Comparison of ENCODE assay signal across 8 cellular contexts in the genomic region with DNA sequence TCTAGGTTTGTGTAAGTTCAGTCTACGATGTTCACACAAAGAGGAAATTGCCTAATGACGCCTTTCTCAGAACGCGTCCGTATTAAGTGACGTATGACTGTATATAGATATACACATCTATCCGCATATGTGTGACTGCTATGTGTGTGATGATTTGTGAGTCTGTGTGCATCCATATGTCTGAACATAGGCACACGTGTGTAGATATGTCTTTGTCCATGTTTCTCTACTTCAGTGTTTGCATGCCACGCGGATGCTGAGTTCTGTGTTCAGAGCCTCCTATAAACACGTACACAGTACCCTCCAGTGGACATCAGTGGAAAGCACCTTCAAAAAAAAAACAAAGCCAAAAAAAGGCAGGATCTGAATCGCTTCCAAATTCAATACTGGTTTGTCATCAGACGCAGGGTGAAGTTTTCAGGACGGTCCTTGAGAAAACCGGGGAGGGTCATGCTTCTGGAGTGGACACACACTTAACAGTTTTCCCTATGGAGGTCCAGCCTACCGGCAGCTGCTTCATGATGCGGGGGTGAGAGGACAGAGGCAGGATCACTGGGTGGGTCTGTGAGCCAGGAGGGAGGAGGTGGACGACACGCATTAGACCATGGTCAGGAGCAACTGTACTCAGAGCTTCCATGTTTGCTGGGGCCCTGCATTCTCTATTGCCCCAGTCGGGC. TPM values are rescaled to one million over a fixed set of nuclear protein-coding genes. Genes with fewer than 3 reads are reported as not detected.
A peak's percentile ranks its signal among the peaks of the same experiment; 100 is the strongest.
DNase-seq lines count a peak whose midpoint lies in the region; ATAC-seq, FAIRE-seq and TF ChIP-seq lines count a peak whose summit lies in the region.

No MANE protein-coding gene starts in this region.

- peak; percentile 40 for FAIRE-seq in bronchial epithelial cell (lab: Jason Lieb, UNC)

- DNase-seq in Calu3: peak; percentile 10
- DNase-seq in RPMI7951 (ENCODE audit: low read depth): peak; percentile 80
- DNase-seq in bronchial epithelial cell (ENCODE audit: low read depth): peak; percentile 73
- DNase-seq in kidney epithelial cell (ENCODE audit: low read depth): peak; percentile 38
- DNase-seq in stromal cell of bone marrow (ENCODE audit: low read depth): peak; percentile 69

- H3K27me3 ChIP-seq in Loucy (ENCODE audit: insufficient read depth, low read length, poor library complexity, severe bottlenecking) (no peaks in the 10 kb centered on the region), bronchial epithelial cell (ENCODE audit: control insufficient read depth, insufficient read depth, low read length) (no peaks in the 10 kb centered on the region), kidney epithelial cell (ENCODE audit: control insufficient read depth, insufficient read depth, low read length) (no peaks in the 10 kb centered on the region)

- ATAC-seq in GM19452 (IDR thresholded peaks at IDR 0.05; ENCODE audit: unreplicated experiment) (peak; percentile 53), GM19351 (IDR thresholded peaks at IDR 0.05; ENCODE audit: unreplicated experiment) (no peak)

- H3K4me3 ChIP-seq in Loucy (ENCODE audit: low read length, poor library complexity, severe bottlenecking): no peak overlapping the region
- no peak overlapping the region for H3K4me3 ChIP-seq in bronchial epithelial cell (ENCODE audit: low read depth, low read length)
- no peak overlapping the region for H3K4me3 ChIP-seq in kidney epithelial cell (ENCODE audit: low read depth, low read length)

- BruUV-seq in Calu3 (replicated peaks; lab: Mats Ljungman, UMichigan): no TSS peak

- H3K9me2 ChIP-seq in Loucy (replicated peaks; ENCODE audit: low read depth, low read length): no peaks in the 10 kb centered on the region

- H3K36me3 Mint-ChIP-seq in Calu3 (ENCODE audit: insufficient read depth, unreplicated experiment): no peaks in the 10 kb centered on the region

- no peaks in the 10 kb centered on the region for H3K36me3 ChIP-seq in Loucy (ENCODE audit: insufficient read depth, low read length)
- no peaks in the 10 kb centered on the region for H3K36me3 ChIP-seq in bronchial epithelial cell (ENCODE audit: control insufficient read depth, insufficient read depth, low read length)
- no peaks in the 10 kb centered on the region for H3K36me3 ChIP-seq in kidney epithelial cell (ENCODE audit: control insufficient read depth, insufficient read depth, low read length)

- H3K79me2 ChIP-seq in Loucy (ENCODE audit: insufficient read depth, low read length): no peaks in the 10 kb centered on the region

- H3K4me2 ChIP-seq in Loucy (ENCODE audit: low read depth, low read length, poor library complexity, severe bottlenecking): no peak overlapping the region

- H3K9me3 ChIP-seq in Loucy (ENCODE audit: insufficient read depth, low read depth, low read length): no peaks in the 10 kb centered on the region

- H3K4me3 Mint-ChIP-seq in Calu3 (ENCODE audit: low read depth, unreplicated experiment): no peak overlapping the region

- no peaks in the 10 kb centered on the region for H3F3A ChIP-seq in Loucy (ENCODE audit: low read depth)

- TF ChIP-seq CTCF in Calu3 (IDR thresholded peaks at IDR 0.05; ENCODE audit: unreplicated experiment) (peak; percentile 19), Loucy (conservative IDR thresholded peaks at IDR 0.05; ENCODE audit: low read length) (peak; percentile 67), bronchial epithelial cell (IDR thresholded peaks at IDR 0.05; ENCODE audit: insufficient read depth, low read length, severe bottlenecking) (peak; percentile 65), kidney epithelial cell (IDR thresholded peaks at IDR 0.05; ENCODE audit: insufficient read depth, low read length, poor library complexity, severe bottlenecking) (peak; percentile 71)

- H2AFZ ChIP-seq in Loucy (ENCODE audit: low read length): no peak overlapping the region

- CTCF ChIA-PET in Calu3 (lab: Charles Lee): no interaction called here

- intact Hi-C loops in Calu3 (cut with micrococcal nuclease; ENCODE audit: unreplicated experiment): no loop called here

- H3K27ac Mint-ChIP-seq in Calu3 (ENCODE audit: unreplicated experiment): no peak overlapping the region

- no peaks in the 10 kb centered on the region for H3K4me1 ChIP-seq in Loucy (ENCODE audit: insufficient read depth, low read length, poor library complexity, severe bottlenecking)

- H3K9me3 Mint-ChIP-seq in Calu3 (ENCODE audit: low read depth, unreplicated experiment): no peaks in the 10 kb centered on the region

- H3K4me1 Mint-ChIP-seq in Calu3 (ENCODE audit: low read depth, unreplicated experiment): peaks cover 8% of the 10 kb centered on the region

- H4K20me1 ChIP-seq in Loucy (ENCODE audit: insufficient read depth, low read length, poor library complexity, severe bottlenecking): no peaks in the 10 kb centered on the region

- no peaks in the 10 kb centered on the region for H3K27me3 Mint-ChIP-seq in Calu3 (ENCODE audit: unreplicated experiment)

- no peak overlapping the region for H3K9ac ChIP-seq in Loucy (ENCODE audit: low read depth, low read length, poor library complexity, severe bottlenecking)

RNA-seq across cellular contexts. Expression of gene ALDH1B1, which starts 29.5 kb away (rescaled TPM):
- 13.3 and 15.2 TPM in 2 replicates for total RNA-seq in Calu3 (2022)
- 18.7 and 19.9 TPM in 2 replicates for total RNA-seq in RPMI7951 (2014; rRNA removed; shearing (Covaris generic))
- total RNA-seq in bronchial epithelial cell: 4.6 and 11.1 TPM in 2 replicates
- total RNA-seq in kidney epithelial cell: 87.2 and 93.9 TPM in 2 replicates

Comparison
In these comparisons a context has a peak if more than half of its experiments do, and no peak if none do; other contexts are left out.
1. DNase-seq: peak in every context shown above with its lines; median percentile 80 in RPMI7951; 73 in bronchial epithelial cell; 69 in stromal cell of bone marrow; 38 in kidney epithelial cell; 10 in Calu3.
2. CTCF ChIP-seq: peak in every context shown above with its lines; median percentile 71 in kidney epithelial cell; 67 in Loucy; 65 in bronchial epithelial cell; 19 in Calu3.